ENCODE assay signal across 9 cellular contexts in the genomic region with DNA sequence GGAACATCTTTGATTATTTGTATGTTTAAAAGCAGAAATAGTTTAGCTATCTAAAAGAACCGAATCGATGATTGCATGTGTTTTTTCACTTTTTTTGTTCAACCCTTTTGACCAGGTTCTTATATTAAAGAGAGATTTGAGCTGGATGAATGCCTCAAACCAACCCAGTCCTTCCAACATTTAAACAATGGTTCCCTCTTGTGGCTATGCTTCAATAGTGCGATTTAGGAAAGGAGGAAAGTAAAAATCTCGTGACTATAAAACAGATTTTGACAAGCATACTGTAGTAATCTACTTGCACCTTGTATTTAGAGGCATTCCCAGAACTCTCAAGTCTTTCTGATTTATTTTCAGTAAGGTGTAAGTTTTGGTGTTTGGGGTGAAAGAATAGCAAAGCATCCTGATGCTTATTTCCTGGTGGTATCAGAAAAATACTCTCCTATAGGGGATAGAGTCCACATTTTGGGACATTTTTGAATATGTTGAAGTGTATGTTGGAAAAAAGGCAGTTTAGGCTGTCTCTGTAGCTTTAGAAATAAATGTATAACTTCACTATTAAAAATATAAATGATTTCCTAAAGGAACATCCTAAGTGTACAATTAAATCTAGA.
DNase-seq lines count a peak whose midpoint lies in the region; ATAC-seq and TF ChIP-seq lines count a peak whose summit lies in the region.
"Had no signal": no experiment of that assay in that cellular context is flagged by ENCODE, and none has a peak within 500 bp of the region (broad histone marks: within the 10 kb centered on the region; RNA-seq: fewer than 3 reads in every experiment).

No MANE protein-coding gene starts in this region.

- H3K27ac ChIP-seq in naive thymus-derived CD4-positive, alpha-beta T cell (ENCODE audit: low read depth, low read length), result no peak overlapping the region

- peak overlapping the region in 9 of 10 donors; percentile 65 to 91 (median 77) for H3K4me3 Mint-ChIP-seq in naive thymus-derived CD4-positive, alpha-beta T cell
- H3K4me3 Mint-ChIP-seq: central memory CD8-positive, alpha-beta T cell had no signal

- POLR2A ChIA-PET in naive thymus-derived CD4-positive, alpha-beta T cell (lab: Charles Lee), result interaction anchor here (1.0 kb wide), 1 partner anchor 230 kb away, joined by 3 read pairs; no protein-coding TSS in a partner anchor

- peak; percentile 72 for ATAC-seq in HG02885 (IDR thresholded peaks at IDR 0.05; ENCODE audit: poor library complexity, unreplicated experiment)
- ATAC-seq in naive thymus-derived CD4-positive, alpha-beta T cell, result peak; percentile 72
- no peak for ATAC-seq in GM18502 (IDR thresholded peaks at IDR 0.05; ENCODE audit: poor library complexity, unreplicated experiment)

- no peaks in the 10 kb centered on the region for H3K36me3 ChIP-seq in naive thymus-derived CD4-positive, alpha-beta T cell (ENCODE audit: control insufficient read depth in 2 of 3, insufficient read depth in 3 of 3, low read length in 3 of 3)

- H3K27me3 Mint-ChIP-seq in naive thymus-derived CD4-positive, alpha-beta T cell, result peaks cover 20 to 31% (median 22%) of the 10 kb centered on the region in 5 donors

- H3K9me3 ChIP-seq in naive thymus-derived CD4-positive, alpha-beta T cell (ENCODE audit: control insufficient read depth in 2 of 3, low read length in 3 of 3), result no peaks in the 10 kb centered on the region

- peak overlapping the region in 6 of 9 donors; percentile 21 to 71 (median 50) for H3K27ac Mint-ChIP-seq in naive thymus-derived CD4-positive, alpha-beta T cell

- H3K4me1 Mint-ChIP-seq in naive thymus-derived CD4-positive, alpha-beta T cell, result peaks cover 2 to 31% (median 24%) of the 10 kb centered on the region in 7 donors
- H3K4me1 Mint-ChIP-seq: central memory CD8-positive, alpha-beta T cell had no signal

- in situ Hi-C loops in Caki2 (cut with HindIII; ENCODE audit: low pct_unique_long_range_greater_than_20kb, low sequenced_read_pairs), result no loop called here

- no peaks in the 10 kb centered on the region for H3K36me3 Mint-ChIP-seq in naive thymus-derived CD4-positive, alpha-beta T cell

- H3K27me3 ChIP-seq in naive thymus-derived CD4-positive, alpha-beta T cell (ENCODE audit: control insufficient read depth in 2 of 2, insufficient read depth in 2 of 2, low read length in 2 of 2), result no peaks in the 10 kb centered on the region

- intact Hi-C loops in naive thymus-derived CD4-positive, alpha-beta T cell (cut with micrococcal nuclease), result loop anchor here (1.0 to 10.0 kb wide), 20 partner anchors 141 to 1730 kb away; a partner anchor contains a TSS

- H3K4me3 ChIP-seq in cardiac fibroblast (replicated peaks in 1 of 2; ENCODE audit: low read depth in 2 of 2, low read length in 2 of 2), result no peak overlapping the region
- H3K4me3 ChIP-seq in naive thymus-derived CD4-positive, alpha-beta T cell (ENCODE audit: low read length), result no peak overlapping the region

- peaks cover 0 to 7% of the 10 kb centered on the region in 2 donors for H3K4me1 ChIP-seq in naive thymus-derived CD4-positive, alpha-beta T cell (ENCODE audit: control insufficient read depth in 2 of 2, insufficient read depth in 2 of 2, low read length in 2 of 2)

- DNase-seq in Caki2 (ENCODE audit: low read depth) (peak; percentile 2), NCI-H82 (lab: John Stamatoyannopoulos, UW) (peak; percentile 67), cardiac fibroblast (ENCODE audit: low read depth in 2 of 2) (peak; percentile 18 to 30), T-helper 9 cell (no peak)
- peak in 7 of 9 donors; percentile 32 to 69 (median 51) for DNase-seq in naive thymus-derived CD4-positive, alpha-beta T cell
- no peak for DNase-seq in activated CD4-positive, CD25-positive, alpha-beta regulatory T cell (lab: John Stamatoyannopoulos, UW)

- CTCF ChIA-PET in naive thymus-derived CD4-positive, alpha-beta T cell (lab: Charles Lee), result interaction anchor here (0.6 to 3.1 kb wide), 14 partner anchors 16 to 1754 kb away, joined by 3 to 17 read pairs (median 4); no protein-coding TSS in a partner anchor

- TF ChIP-seq CTCF in cardiac fibroblast (IDR thresholded peaks at IDR 0.05; ENCODE audit: low read depth, low read length), result peak; percentile 21

- H3K9me3 Mint-ChIP-seq in naive thymus-derived CD4-positive, alpha-beta T cell, result peaks cover 0 to under 1% (median 0%) of the 10 kb centered on the region in 11 donors
- H3K9me3 Mint-ChIP-seq: central memory CD8-positive, alpha-beta T cell had no signal

Comparison
In these comparisons a context has a peak if more than half of its experiments do, and no peak if none do; other contexts are left out.
1. DNase-seq: peak in Caki2 (single experiment), NCI-H82 (single experiment), cardiac fibroblast (2 of 2) and naive thymus-derived CD4-positive, alpha-beta T cell (7 of 9); none in T-helper 9 cell (single experiment) and activated CD4-positive, CD25-positive, alpha-beta regulatory T cell (0 of 4).